8 cellular contexts compared by ENCODE assay signal in the genomic region with DNA sequence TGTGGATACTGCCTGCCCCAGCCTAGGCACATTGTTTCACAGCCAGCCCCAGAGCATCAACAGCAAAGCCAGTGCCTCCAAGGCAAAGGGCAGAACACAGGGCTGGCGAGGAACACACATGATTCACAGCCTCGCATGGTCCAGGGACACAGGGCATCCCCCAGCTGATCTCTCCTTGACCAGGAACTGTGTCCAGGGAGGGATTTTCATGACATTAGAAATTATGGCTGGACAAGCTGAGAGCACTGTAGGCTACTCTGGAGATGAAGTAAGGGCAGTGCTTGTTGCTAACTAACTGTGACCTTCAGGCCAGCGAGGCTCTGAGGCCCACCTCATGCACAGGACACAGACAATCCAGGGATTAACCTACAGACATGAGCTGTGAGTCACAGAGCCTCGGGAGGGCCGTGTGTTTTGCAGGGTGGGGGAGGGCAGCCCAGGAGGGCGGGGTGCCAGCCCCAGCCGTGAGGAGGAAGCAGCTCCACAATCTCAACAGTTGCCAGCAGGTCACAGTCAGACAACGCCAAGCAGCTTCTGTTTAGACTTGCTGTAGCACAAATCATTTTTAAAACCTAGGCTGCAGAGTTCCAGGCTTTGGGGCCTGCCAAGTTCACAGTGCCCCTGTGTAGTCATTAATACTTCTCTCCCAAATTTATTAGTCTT.
DNase-seq lines count a peak whose midpoint lies in the region; ATAC-seq and TF ChIP-seq lines count a peak whose summit lies in the region.

No MANE protein-coding gene starts in this region.

- CTCF ChIA-PET in PC-3 (lab: Charles Lee): interaction anchor here (0.5 kb wide), 1 partner anchor 110 kb away, joined by 4 read pairs; no protein-coding TSS in a partner anchor

- WGBS in endodermal cell (ENCODE audit: insufficient coverage in 1 of 2, insufficient read length in 1 of 2), 2 experiments: 58 to 71% methylated on average over 3 to 8 of the region's 8 CpGs

- H4K20me1 ChIP-seq in PC-3 (ENCODE audit: low read length): no peaks in the 10 kb centered on the region

- H3K4me2 ChIP-seq in PC-3 (ENCODE audit: low read length): peak overlapping the region; percentile 62

- peak overlapping the region; percentile 74 for H3K27ac Mint-ChIP-seq in endodermal cell

- peak overlapping the region; percentile 71 for H3K27ac ChIP-seq in PC-3 (ENCODE audit: low read length)
- H3K27ac ChIP-seq in endodermal cell (ENCODE audit: low read depth, low read length): no peak overlapping the region

- H3K4me3 ChIP-seq in PC-3 (ENCODE audit: low read length) (peak overlapping the region; percentile 20; the same call in 1 of the 2 replicates), endodermal cell (ENCODE audit: low read length) (no peak overlapping the region)

- TF ChIP-seq CTCF in PC-3 (conservative IDR thresholded peaks at IDR 0.05; ENCODE audit: low read depth, low read length) (no peak), endodermal cell (conservative IDR thresholded peaks at IDR 0.05) (no peak)

- peaks cover 8% of the 10 kb centered on the region for H3K27me3 Mint-ChIP-seq in endodermal cell (ENCODE audit: insufficient read depth)

- intact Hi-C loops in PC-3 (cut with micrococcal nuclease): loop anchor here (5.0 to 10.0 kb wide), 2 partner anchors 88 to 141 kb away; a partner anchor contains a TSS

- H3K36me3 ChIP-seq in PC-3 (ENCODE audit: low read depth, low read length) (no peaks in the 10 kb centered on the region), endodermal cell (ENCODE audit: control insufficient read depth, insufficient read depth, low read length) (no peaks in the 10 kb centered on the region)

- POLR2A ChIA-PET in PC-3 (lab: Charles Lee; ENCODE audit: unreplicated experiment): no interaction called here

- no peaks in the 10 kb centered on the region for H3F3A ChIP-seq in PC-3 (ENCODE audit: low read length, unreplicated experiment)

- peak in 2 of 3 experiments; percentile 13 to 15 for DNase-seq in NCI-H1417 (lab: John Stamatoyannopoulos, UW)
- no peak for DNase-seq in NCI-H1417 treated with DMSO at 0.1 percent for 48 hours (lab: John Stamatoyannopoulos, UW)
- DNase-seq in PC-3: peak; percentile 88
- DNase-seq in endodermal cell: peak; percentile 78
- peak; percentile 69 for DNase-seq in midbrain (lab: John Stamatoyannopoulos, UW)
- no peak for DNase-seq in activated CD4-positive, alpha-beta T cell treated with anti-CD3 and anti-CD28 coated beads, Interleukin-2, amount 50 U/mL, for 1 hour
- no peak for DNase-seq in activated T-cell treated with anti-CD3 and anti-CD28 coated beads, Interleukin-2, amount 50 U/mL, for 1 hour

- no peaks in the 10 kb centered on the region for H3K9me3 Mint-ChIP-seq in endodermal cell

- H3K36me3 Mint-ChIP-seq in endodermal cell (ENCODE audit: low read depth): peaks cover 3% of the 10 kb centered on the region

- peak overlapping the region; percentile 66 for H2AFZ ChIP-seq in PC-3 (ENCODE audit: low read length)

- BruUV-seq in PC-3 (replicated peaks; lab: Mats Ljungman, UMichigan): no TSS peak

- H3K9ac ChIP-seq in PC-3 (ENCODE audit: low read length) (0 out of 2 replicates have a peak overlapping the region, but pooled peaks have one; percentile 7), endodermal cell (ENCODE audit: extremely low read depth, low read length, poor library complexity, severe bottlenecking) (no peak overlapping the region)

- no peaks in the 10 kb centered on the region for H3K79me2 ChIP-seq in PC-3 (ENCODE audit: low read length)

- H3K27me3 ChIP-seq in PC-3 (ENCODE audit: low read length) (no peaks in the 10 kb centered on the region), endodermal cell (ENCODE audit: control insufficient read depth, insufficient read depth, low read length, poor library complexity, severe bottlenecking) (no peaks in the 10 kb centered on the region)

- no peaks in the 10 kb centered on the region for H3K9me2 ChIP-seq in PC-3 (replicated peaks; ENCODE audit: low read length)

- H3K4me1 ChIP-seq in PC-3 (ENCODE audit: insufficient read depth, low read length) (peaks cover 26% of the 10 kb centered on the region), endodermal cell (ENCODE audit: control insufficient read depth, insufficient read depth, low read length) (peaks cover 20% of the 10 kb centered on the region)

- H3K4me3 Mint-ChIP-seq in endodermal cell: no peak overlapping the region

- ATAC-seq in PC-3: peak; percentile 82
- no peak for ATAC-seq in GM18520 (IDR thresholded peaks at IDR 0.05; ENCODE audit: unreplicated experiment)

- H3K4me1 Mint-ChIP-seq in endodermal cell: peaks cover 43% of the 10 kb centered on the region

- H3K9me3 ChIP-seq in PC-3 (ENCODE audit: low read length) (no peaks in the 10 kb centered on the region), endodermal cell (ENCODE audit: control insufficient read depth, low read length) (no peaks in the 10 kb centered on the region)

Comparison
In these comparisons a context has a peak if more than half of its experiments do, and no peak if none do; other contexts are left out.
1. DNase-seq: peak in NCI-H1417 (2 of 3), PC-3 (single experiment), endodermal cell (single experiment) and midbrain (single experiment); none in NCI-H1417 treated with DMSO at 0.1 percent for 48 hours (single experiment), activated CD4-positive, alpha-beta T cell treated with anti-CD3 and anti-CD28 coated beads, Interleukin-2, amount 50 U/mL, for 1 hour (single experiment) and activated T-cell treated with anti-CD3 and anti-CD28 coated beads, Interleukin-2, amount 50 U/mL, for 1 hour (single experiment).